ENCODE assay signal across 8 cellular contexts in genomic region chr16:32116533-32116932, GRCh38.
A peak's percentile ranks its signal among the peaks of the same experiment; 100 is the strongest.
DNase-seq lines count a peak whose midpoint lies in the region; TF ChIP-seq lines count a peak whose summit lies in the region.
"Not testable (repeated sequence)": the region's sequence is repeated elsewhere in the genome, so short reads cannot be mapped to it uniquely, and the experiment has no call there.

No MANE protein-coding gene starts in this region.

- H3K27me3 Mint-ChIP-seq in HFFc6 (ENCODE audit: insufficient read depth); chondrocyte (ENCODE audit: low read depth): not testable (repeated sequence)

- 28 to 35% methylated on average over 19 to 23 of the region's 29 CpGs for WGBS in testis, 2 donors

- not testable (repeated sequence) for H3K36me3 ChIP-seq in ACC112 (ENCODE audit: insufficient read depth, low read length); SJCRH30; left ventricle myocardium inferior; testis (ENCODE audit: low read depth, missing control alignments)

- DNase-seq in HFFc6, SJCRH30, left ventricle myocardium inferior, testis: not testable (repeated sequence)
- peak; percentile 18 for DNase-seq in activated T-cell treated with anti-CD3 and anti-CD28 coated beads, Interleukin-2, amount 50 U/mL, for 1 hour
- DNase-seq in chondrocyte (ENCODE audit: low spot score) (peak; percentile 63), posterior vena cava (ENCODE audit: low spot score) (peak; percentile 82)

- intact Hi-C loops in left ventricle myocardium inferior (cut with micrococcal nuclease); posterior vena cava (cut with DNase I); testis (cut with DNase I; ENCODE audit: low total_unique reads): not testable (repeated sequence)

- H3K9me3 Mint-ChIP-seq in HFFc6; chondrocyte (ENCODE audit: low read depth): not testable (repeated sequence)

- TF ChIP-seq POLR2A in testis (IDR thresholded peaks at IDR 0.05): not testable (repeated sequence)

- H3K27ac Mint-ChIP-seq in HFFc6; chondrocyte (ENCODE audit: unreplicated experiment): not testable (repeated sequence)

- H3K4me1 ChIP-seq in ACC112 (ENCODE audit: control insufficient read depth, insufficient read depth, low read length, unreplicated experiment); SJCRH30; left ventricle myocardium inferior; testis: not testable (repeated sequence)

- H3K27ac ChIP-seq in ACC112 (ENCODE audit: low read depth, low read length); SJCRH30; left ventricle myocardium inferior (replicated peaks); testis: not testable (repeated sequence)

- H3K79me2 ChIP-seq in ACC112 (ENCODE audit: control insufficient read depth, insufficient read depth, low read length, unreplicated experiment): not testable (repeated sequence)

- H3K36me3 Mint-ChIP-seq in HFFc6 (ENCODE audit: low read depth); chondrocyte (ENCODE audit: low read depth): not testable (repeated sequence)

- peak overlapping the region; percentile 46; the same call in 1 of the 2 replicates for H3K4me3 Mint-ChIP-seq in HFFc6
- not testable (repeated sequence) for H3K4me3 Mint-ChIP-seq in chondrocyte (ENCODE audit: unreplicated experiment)

- not testable (repeated sequence) for H3K4me1 Mint-ChIP-seq in HFFc6 (ENCODE audit: low read depth); chondrocyte (ENCODE audit: low read depth)

- H2AFZ ChIP-seq in ACC112 (ENCODE audit: low read length, unreplicated experiment): not testable (repeated sequence)

- H3K4me3 ChIP-seq in ACC112 (ENCODE audit: low read depth, low read length) (peak overlapping the region; percentile 71; the same call in 1 of the 2 replicates), SJCRH30 (peak overlapping the region; percentile 64), left ventricle myocardium inferior (peak overlapping the region; percentile 68), testis (peak overlapping the region; percentile 53 to 54)

- not testable (repeated sequence) for H3K27me3 ChIP-seq in ACC112 (ENCODE audit: insufficient read depth, low read length); SJCRH30; testis
- H3K27me3 ChIP-seq in left ventricle myocardium inferior (ENCODE audit: low read depth): peaks cover 23% of the 10 kb centered on the region

- TF ChIP-seq CTCF in HFFc6 (IDR thresholded peaks at IDR 0.05); chondrocyte (IDR thresholded peaks at IDR 0.05); left ventricle myocardium inferior (IDR thresholded peaks at IDR 0.05; ENCODE audit: borderline replicate concordance); testis (IDR thresholded peaks at IDR 0.05): not testable (repeated sequence)

- not testable (repeated sequence) for H3K9me3 ChIP-seq in SJCRH30 (replicated peaks); left ventricle myocardium inferior (replicated peaks); testis
